8 cellular contexts compared by ENCODE assay signal in the genomic region with DNA sequence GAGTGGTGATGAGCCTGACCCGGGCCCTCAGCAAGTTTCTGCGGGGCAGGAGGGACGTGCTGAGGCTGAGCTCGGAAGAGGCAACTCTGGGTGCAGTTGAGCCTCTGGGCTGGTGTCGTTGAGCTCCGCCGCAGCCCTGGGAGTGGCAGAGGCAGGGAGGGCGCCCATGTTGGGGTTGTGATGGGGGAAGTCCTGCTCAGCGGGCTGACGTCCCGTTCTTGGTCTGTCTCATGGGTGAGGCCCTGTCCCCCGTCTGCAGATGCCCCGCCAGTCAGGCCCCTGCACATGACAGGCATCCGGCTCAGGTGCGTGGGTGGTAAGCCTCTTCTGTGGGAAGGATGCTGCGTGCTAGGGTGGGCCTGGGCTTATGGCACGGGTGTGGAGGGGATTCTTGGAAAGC.
DNase-seq lines count a peak whose midpoint lies in the region; ATAC-seq, FAIRE-seq and TF ChIP-seq lines count a peak whose summit lies in the region.

No MANE protein-coding gene starts in this region.

- peaks cover 0 to 2% (median 0%) of the 10 kb centered on the region in 3 donors for H3K36me3 ChIP-seq in skeletal muscle tissue (ENCODE audit: control insufficient read depth in 3 of 3, insufficient read depth in 3 of 3, low read length in 3 of 3)

- peak; percentile 34 for ATAC-seq in HG02885 (IDR thresholded peaks at IDR 0.05; ENCODE audit: poor library complexity, unreplicated experiment)
- no peak for ATAC-seq in HG03039 (IDR thresholded peaks at IDR 0.05; ENCODE audit: unreplicated experiment)

- in situ Hi-C loops in GM13976 (cut with MboI; ENCODE audit: low sequenced_read_pairs, unreplicated experiment): no loop called here

- H3K9ac ChIP-seq in skeletal muscle tissue (ENCODE audit: low read depth in 1 of 3, low read length in 3 of 3): peak overlapping the region in 2 of 3 donors; percentile 20 to 64

- no peaks in the 10 kb centered on the region for H3K9me3 ChIP-seq in skeletal muscle tissue (ENCODE audit: control insufficient read depth in 3 of 3, low read length in 3 of 3)

- no peak for TF ChIP-seq CTCF in GM13976 (IDR thresholded peaks at IDR 0.05; ENCODE audit: borderline replicate concordance, control extremely low read depth, extremely low read depth, insufficient read depth, missing control alignments)

- DNase-seq in GM13976 (ENCODE audit: low spot score) (peak; percentile 87), SKM-1 treated with dmso at 0.1 percent for 144 hours (lab: John Stamatoyannopoulos, UW; ENCODE audit: unreplicated experiment) (no peak), HTR-8/SVneo (ENCODE audit: insufficient read length, low spot score) (no peak), iPS-NIHi11 (ENCODE audit: low spot score) (no peak)
- peak; percentile 91 for DNase-seq in activated CD8-positive, alpha-beta memory T cell treated with anti-CD3 and anti-CD28 coated beads for 24 hours

- no peak for FAIRE-seq in HTR-8/SVneo (lab: Jason Lieb, UNC)

- H3K4me3 ChIP-seq in skeletal muscle tissue (ENCODE audit: low read length in 3 of 3): no peak overlapping the region

- H3K4me1 ChIP-seq in skeletal muscle tissue (ENCODE audit: control insufficient read depth in 3 of 3, insufficient read depth in 3 of 3, low read length in 3 of 3): peaks cover 84 to 98% (median 97%) of the 10 kb centered on the region in 3 donors

- no peaks in the 10 kb centered on the region for H3K27me3 ChIP-seq in skeletal muscle tissue (ENCODE audit: control insufficient read depth in 3 of 3, insufficient read depth in 3 of 3, low read length in 3 of 3)

- H3K27ac ChIP-seq in skeletal muscle tissue (ENCODE audit: low read depth, low read length): no peak overlapping the region

Comparison
In these comparisons a context has a peak if more than half of its experiments do, and no peak if none do; other contexts are left out.
1. DNase-seq: peak in GM13976 (single experiment) and activated CD8-positive, alpha-beta memory T cell treated with anti-CD3 and anti-CD28 coated beads for 24 hours (single experiment); none in SKM-1 treated with dmso at 0.1 percent for 144 hours (single experiment), HTR-8/SVneo (single experiment) and iPS-NIHi11 (single experiment).